Comparison of ENCODE assay signal across 8 cellular contexts in genomic region chr4:134201216-134202098, GRCh38. TPM values are rescaled to one million over a fixed set of nuclear protein-coding genes. Genes with fewer than 3 reads are reported as not detected.
DNase-seq lines count a peak whose midpoint lies in the region; ATAC-seq and TF ChIP-seq lines count a peak whose summit lies in the region.

Gene PABPC4L (minus strand): TSS chr4:134201789. CDS start chr4:134201019, 770 bp downstream.

- H3K9me3 ChIP-seq in esophagus (ENCODE audit: control insufficient read depth in 2 of 2, insufficient read depth in 1 of 2, low read depth in 1 of 2, low read length in 1 of 2) = no peaks in the 10 kb centered on the region
- no peaks in the 10 kb centered on the region for H3K9me3 ChIP-seq in neural cell (ENCODE audit: low read length)

- H3F3A ChIP-seq in neural cell (ENCODE audit: insufficient read depth, low read length, poor library complexity, severe bottlenecking) = no peaks in the 10 kb centered on the region

- 5 to 7% methylated on average over 51 to 65 of the region's 65 CpGs for WGBS in esophagus, 2 donors

- ATAC-seq in HG03135 (IDR thresholded peaks at IDR 0.05; ENCODE audit: unreplicated experiment) = no peak
- ATAC-seq in effector memory CD8-positive, alpha-beta T cell (replicated peaks) = no peak

- no peak for TF ChIP-seq CTCF in neural cell (IDR thresholded peaks at IDR 0.05; ENCODE audit: poor library complexity, severe bottlenecking)
- no peak for TF ChIP-seq CTCF in GM13977 (IDR thresholded peaks at IDR 0.05; ENCODE audit: extremely low read depth, insufficient read depth, missing control alignments)

- H3K4me3 Mint-ChIP-seq in effector memory CD8-positive, alpha-beta T cell = no peak within 1 kb of the TSS

- peaks cover 0 to 6% of the 10 kb centered on the region in 2 donors for H3K4me1 ChIP-seq in esophagus (ENCODE audit: control insufficient read depth in 2 of 2, insufficient read depth in 2 of 2, low read length in 1 of 2)

- no peak within 1 kb of the TSS for H3K27ac Mint-ChIP-seq in effector memory CD8-positive, alpha-beta T cell

- H3K27me3 Mint-ChIP-seq in effector memory CD8-positive, alpha-beta T cell = no peaks in the 10 kb centered on the region

- H3K9me2 ChIP-seq in neural cell (ENCODE audit: insufficient read depth, low read length) = no peaks in the 10 kb centered on the region

- H3K27me3 ChIP-seq in esophagus (ENCODE audit: control insufficient read depth in 1 of 2, insufficient read depth in 2 of 2, low read length in 2 of 2) (no peaks in the 10 kb centered on the region), neural cell (ENCODE audit: insufficient read depth, low read depth, low read length) (no peaks in the 10 kb centered on the region)

- no peak within 1 kb of the TSS for H3K9ac ChIP-seq in neural cell (ENCODE audit: low read length)

- no peaks in the 10 kb centered on the region for H3K4me1 Mint-ChIP-seq in effector memory CD8-positive, alpha-beta T cell (ENCODE audit: low read depth in 2 of 2)

- H3K4me3 ChIP-seq in esophagus (ENCODE audit: low read depth in 1 of 2, low read length in 2 of 2) = peak within 1 kb of the TSS; percentile 66 to 76
- H3K4me3 ChIP-seq in neural cell (ENCODE audit: low read length) = peak within 1 kb of the TSS; percentile 23

- DNase-seq in AG20443 (ENCODE audit: low spot score) (peak; percentile 13), NCI-H226 (peak; percentile 21), GM13977 (ENCODE audit: low spot score) (no peak)
- no peak for DNase-seq in stimulated activated CD4-positive, alpha-beta T cell treated with anti-CD3 and anti-CD28 coated beads, Interleukin-15, amount 100 ng/mL, for 24 hours
- no peak for DNase-seq in effector memory CD8-positive, alpha-beta T cell

- TF ChIP-seq EP300 in neural cell (conservative IDR thresholded peaks at IDR 0.05; ENCODE audit: poor library complexity, severe bottlenecking) = no peak

- H3K79me2 ChIP-seq in neural cell (replicated peaks; ENCODE audit: insufficient read depth, low read length) = no peaks in the 10 kb centered on the region

- H3K27ac ChIP-seq in esophagus (ENCODE audit: low read depth in 2 of 2, low read length in 1 of 2) (peak within 1 kb of the TSS; percentile 21 to 26), neural cell (ENCODE audit: low read length) (no peak within 1 kb of the TSS)

- no peak within 1 kb of the TSS for H2AFZ ChIP-seq in neural cell (ENCODE audit: low read depth, low read length)

- H3K4me2 ChIP-seq in neural cell (ENCODE audit: low read length) = no peak within 1 kb of the TSS

- no peaks in the 10 kb centered on the region for H4K20me1 ChIP-seq in neural cell (ENCODE audit: insufficient read depth)

- H3K36me3 Mint-ChIP-seq in effector memory CD8-positive, alpha-beta T cell (ENCODE audit: insufficient read depth) = no peaks in the 10 kb centered on the region

- TF ChIP-seq RAD21 in neural cell (conservative IDR thresholded peaks at IDR 0.05) = no peak

- H3K36me3 ChIP-seq in esophagus (ENCODE audit: control insufficient read depth in 2 of 2, insufficient read depth in 2 of 2, low read length in 1 of 2) (no peaks in the 10 kb centered on the region), neural cell (ENCODE audit: insufficient read depth, low read length) (no peaks in the 10 kb centered on the region)

- peaks cover under 1 to 10% of the 10 kb centered on the region in 2 donors for H3K9me3 Mint-ChIP-seq in effector memory CD8-positive, alpha-beta T cell

- in situ Hi-C loops in GM13977 (cut with MboI; ENCODE audit: low pct_unique_long_range_greater_than_20kb, low sequenced_read_pairs, unreplicated experiment) = no loop called here

TF ChIP-seq in neural cell, 6 proteins besides CTCF, POLR2A, EP300 and RAD21:
- TF ChIP-seq TAF1 (IDR thresholded peaks at IDR 0.05; ENCODE audit: low read depth) (no peak), SMC3 (conservative IDR thresholded peaks at IDR 0.05; ENCODE audit: poor library complexity) (no peak), EZH2 (IDR thresholded peaks at IDR 0.05; ENCODE audit: borderline replicate concordance, insufficient read depth, low read length, poor library complexity, severe bottlenecking) (no peak), MXI1 (conservative IDR thresholded peaks at IDR 0.05; ENCODE audit: poor library complexity, severe bottlenecking) (no peak), REST (IDR thresholded peaks at IDR 0.05; ENCODE audit: borderline replicate concordance) (no peak), POLR2AphosphoS5 (IDR thresholded peaks at IDR 0.05) (no peak)

RNA-seq across cellular contexts. Expression of gene PABPC4L, which starts in this region (rescaled TPM):
- polyA plus RNA-seq in esophagus (under 1 TPM; 0.24 to 0.28 TPM), neural cell (not detected in 2 replicates)
- polyA minus RNA-seq in neural cell = not detected in 2 replicates

Comparison
In these comparisons a context has a peak if more than half of its experiments do, and no peak if none do; other contexts are left out.
1. DNase-seq: peak in AG20443 (single experiment) and NCI-H226 (single experiment); none in GM13977 (single experiment), stimulated activated CD4-positive, alpha-beta T cell treated with anti-CD3 and anti-CD28 coated beads, Interleukin-15, amount 100 ng/mL, for 24 hours (single experiment) and effector memory CD8-positive, alpha-beta T cell (0 of 3).